ENCODE assay signal across 8 cellular contexts in the genomic region with DNA sequence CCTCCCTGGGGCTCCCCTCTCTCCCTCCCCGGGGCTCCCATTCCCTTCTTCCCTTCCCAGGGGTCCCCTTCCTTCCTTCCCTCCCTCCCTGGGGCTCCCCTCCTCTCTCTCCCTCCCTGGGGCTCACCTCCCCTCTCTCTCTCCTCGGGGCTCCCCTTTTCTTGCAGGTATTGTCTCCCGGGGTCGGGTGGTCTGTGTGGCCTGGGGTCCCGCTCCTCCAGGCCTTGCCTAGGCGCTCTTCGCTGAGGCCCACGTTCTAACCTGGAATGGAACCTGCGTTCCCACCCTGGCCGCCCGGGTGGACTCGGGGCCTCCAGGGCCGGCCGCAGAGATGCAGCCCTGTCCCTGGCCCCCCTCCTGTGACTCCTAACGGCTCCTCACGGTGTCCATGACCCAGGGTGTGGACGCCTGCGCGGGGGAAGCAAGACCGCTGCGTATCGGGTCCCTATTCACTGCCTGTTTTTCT. TPM values are rescaled to one million over a fixed set of nuclear protein-coding genes. Genes with fewer than 3 reads are reported as not detected.
A peak's percentile ranks its signal among the peaks of the same experiment; 100 is the strongest.
DNase-seq lines count a peak whose midpoint lies in the region; ATAC-seq lines count a peak whose summit lies in the region.

No MANE protein-coding gene starts in this region.

- DNase-seq in activated CD4-positive, alpha-beta T cell treated with anti-CD3 and anti-CD28 coated beads, Interleukin-2, amount 10 ng/mL, durations not matched to agents 24 days and 14 days: peak; percentile 65
- no peak for DNase-seq in activated CD4-positive, alpha-beta T cell treated with anti-CD3 and anti-CD28 coated beads, Interleukin-2, amount 50 U/mL, for 1 hour
- DNase-seq in SJCRH30: peak; percentile 50 to 53
- DNase-seq in GM19238 (ENCODE audit: insufficient read length, low spot score): no peak
- no peak for DNase-seq in GF-D8 (lab: John Stamatoyannopoulos, UW)

- H3K4me3 ChIP-seq in SJCRH30: peak overlapping the region; percentile 90
- H3K4me3 ChIP-seq in endocrine pancreas (ENCODE audit: control insufficient read depth, insufficient read depth, low read length): peak overlapping the region; percentile 53
- peak overlapping the region; percentile 67 to 78 for H3K4me3 ChIP-seq in muscle layer of colon (ENCODE audit: low read depth in 1 of 2, low read length in 2 of 2)

- no peaks in the 10 kb centered on the region for H3K9me3 Mint-ChIP-seq in activated CD4-positive, alpha-beta T cell treated with anti-CD3 and anti-CD28 coated beads, Interleukin-2, amount 10 ng/mL, durations not matched to agents 24 days and 14 days

- intact Hi-C loops in activated CD4-positive, alpha-beta T cell treated with anti-CD3 and anti-CD28 coated beads, Interleukin-2, amount 10 ng/mL, durations not matched to agents 24 days and 14 days (cut with micrococcal nuclease): loop anchor here (2.0 to 5.0 kb wide), 3 partner anchors 93 to 743 kb away; a partner anchor contains a TSS

- no peaks in the 10 kb centered on the region for H3K27me3 Mint-ChIP-seq in activated CD4-positive, alpha-beta T cell treated with anti-CD3 and anti-CD28 coated beads, Interleukin-2, amount 10 ng/mL, durations not matched to agents 24 days and 14 days

- H3K4me1 ChIP-seq in SJCRH30 (peaks cover 27% of the 10 kb centered on the region), endocrine pancreas (ENCODE audit: control insufficient read depth, insufficient read depth, low read length) (peaks cover 7% of the 10 kb centered on the region), muscle layer of colon (ENCODE audit: insufficient read depth, low read length) (peaks cover 66% of the 10 kb centered on the region)

- H3K9ac ChIP-seq in endocrine pancreas (ENCODE audit: control insufficient read depth, insufficient read depth, low read length) (peak overlapping the region; percentile 93), muscle layer of colon (ENCODE audit: low read length) (peak overlapping the region; percentile 85)

- peak overlapping the region; percentile 79 for H3K27ac ChIP-seq in SJCRH30
- peak overlapping the region; percentile 64 for H3K27ac ChIP-seq in muscle layer of colon (ENCODE audit: low read depth, low read length)

- H3K36me3 ChIP-seq in SJCRH30 (peaks cover 21% of the 10 kb centered on the region), endocrine pancreas (ENCODE audit: control insufficient read depth, insufficient read depth, low read length) (no peaks in the 10 kb centered on the region), muscle layer of colon (ENCODE audit: insufficient read depth, low read length) (peaks cover 5% of the 10 kb centered on the region)

- H3K4me3 Mint-ChIP-seq in activated CD4-positive, alpha-beta T cell treated with anti-CD3 and anti-CD28 coated beads, Interleukin-2, amount 10 ng/mL, durations not matched to agents 24 days and 14 days: peak overlapping the region; percentile 87

- peak overlapping the region; percentile 80 for H3K27ac Mint-ChIP-seq in activated CD4-positive, alpha-beta T cell treated with anti-CD3 and anti-CD28 coated beads, Interleukin-2, amount 10 ng/mL, durations not matched to agents 24 days and 14 days

- H3K9me3 ChIP-seq in SJCRH30 (replicated peaks) (no peaks in the 10 kb centered on the region), endocrine pancreas (ENCODE audit: control insufficient read depth, low read length) (no peaks in the 10 kb centered on the region), muscle layer of colon (ENCODE audit: low read length) (no peaks in the 10 kb centered on the region)

- peaks cover 51% of the 10 kb centered on the region for H3K4me1 Mint-ChIP-seq in activated CD4-positive, alpha-beta T cell treated with anti-CD3 and anti-CD28 coated beads, Interleukin-2, amount 10 ng/mL, durations not matched to agents 24 days and 14 days

- H3K27me3 ChIP-seq in SJCRH30 (no peaks in the 10 kb centered on the region), endocrine pancreas (ENCODE audit: control insufficient read depth, insufficient read depth, low read length) (no peaks in the 10 kb centered on the region), muscle layer of colon (ENCODE audit: control insufficient read depth in 1 of 2, insufficient read depth in 2 of 2, low read length in 2 of 2) (no peaks in the 10 kb centered on the region)

- H3K36me3 Mint-ChIP-seq in activated CD4-positive, alpha-beta T cell treated with anti-CD3 and anti-CD28 coated beads, Interleukin-2, amount 10 ng/mL, durations not matched to agents 24 days and 14 days (ENCODE audit: low read depth): peaks cover 19% of the 10 kb centered on the region

- ATAC-seq in GM21423 (IDR thresholded peaks at IDR 0.05; ENCODE audit: unreplicated experiment): no peak

RNA-seq across cellular contexts. Expression of a gene that starts 0.9 kb away (rescaled TPM):
- 21.4 and 29.9 TPM in 2 replicates for total RNA-seq in activated CD4-positive, alpha-beta T cell treated with anti-CD3 and anti-CD28 coated beads, Interleukin-2, amount 10 ng/mL, durations not matched to agents 24 days and 14 days
- total RNA-seq in SJCRH30 (2014; rRNA removed; shearing (Covaris generic)): 21.4 and 25.9 TPM in 2 replicates

RNA-seq across cellular contexts. Expression of a gene that starts 38.2 kb away (rescaled TPM):
- total RNA-seq in activated CD4-positive, alpha-beta T cell treated with anti-CD3 and anti-CD28 coated beads, Interleukin-2, amount 10 ng/mL, durations not matched to agents 24 days and 14 days: 0.62 and 0.86 TPM in 2 replicates
- 1.9 and 2.2 TPM in 2 replicates for total RNA-seq in SJCRH30 (2014; rRNA removed; shearing (Covaris generic))

Comparison
In these comparisons a context has a peak if more than half of its experiments do, and no peak if none do; other contexts are left out.
1. DNase-seq: peak in activated CD4-positive, alpha-beta T cell treated with anti-CD3 and anti-CD28 coated beads, Interleukin-2, amount 10 ng/mL, durations not matched to agents 24 days and 14 days (single experiment) and SJCRH30 (2 of 2); none in activated CD4-positive, alpha-beta T cell treated with anti-CD3 and anti-CD28 coated beads, Interleukin-2, amount 50 U/mL, for 1 hour (single experiment), GM19238 (single experiment) and GF-D8 (single experiment).
2. Peak in every context shown above with its lines, with median percentiles within 50 percentile points of each other: H3K4me3 ChIP-seq.